Comparison of ENCODE assay signal across 10 cellular contexts in the genomic region with DNA sequence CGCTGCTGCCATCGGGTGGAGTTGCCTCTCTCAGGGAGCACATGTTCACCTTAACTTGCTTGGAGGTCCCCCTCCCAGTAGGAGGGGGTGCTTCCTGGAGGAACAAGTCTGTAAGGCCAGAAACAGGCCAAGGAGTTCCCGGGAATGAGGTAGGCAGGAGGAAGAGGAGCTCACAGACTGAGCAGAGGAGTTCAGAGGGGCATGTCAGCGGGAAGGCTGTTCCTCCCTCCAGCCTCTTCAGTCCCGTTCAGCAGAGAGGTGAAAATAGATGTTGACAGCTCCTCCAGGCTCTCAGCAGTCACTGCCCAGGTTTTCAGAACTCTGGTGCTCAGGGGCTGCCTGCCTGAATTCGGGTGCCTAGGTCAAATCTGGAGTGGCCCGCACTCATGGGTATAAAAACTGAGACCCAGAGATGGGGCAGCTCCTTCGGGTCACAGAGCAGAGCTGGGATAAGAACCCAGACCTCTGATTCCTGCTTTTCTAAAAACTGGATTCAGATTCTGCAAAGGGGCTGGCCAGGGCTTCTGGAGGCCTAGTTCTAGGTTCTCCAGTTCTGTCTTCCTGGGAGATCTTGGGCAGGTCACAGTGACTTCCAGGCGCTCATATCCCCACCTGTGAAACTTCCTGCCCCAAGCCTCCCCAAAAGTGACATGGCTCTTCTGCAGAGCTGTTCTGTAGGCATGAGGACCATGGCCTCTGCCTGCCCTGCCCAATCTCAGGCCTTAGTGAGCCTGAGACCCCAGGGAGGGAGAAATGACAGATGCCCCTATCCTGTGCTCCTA. TPM values are rescaled to one million over a fixed set of nuclear protein-coding genes. Genes with fewer than 3 reads are reported as not detected.
DNase-seq lines count a peak whose midpoint lies in the region; ATAC-seq, FAIRE-seq and TF ChIP-seq lines count a peak whose summit lies in the region.
"Had no signal": no experiment of that assay in that cellular context is flagged by ENCODE, and none has a peak within 500 bp of the region (broad histone marks: within the 10 kb centered on the region; RNA-seq: fewer than 3 reads in every experiment).

No MANE protein-coding gene starts in this region.

- ATAC-seq in HepG2 (no peak), GM21447 (IDR thresholded peaks at IDR 0.05; ENCODE audit: unreplicated experiment) (no peak)

- no peak overlapping the region for H2AFZ ChIP-seq in HepG2 (ENCODE audit: low read length)

- H3K27ac ChIP-seq in liver (ENCODE audit: low read depth in 1 of 2, low read length in 2 of 2) (peak overlapping the region; percentile 37 to 50), HepG2 (ENCODE audit: extremely low read length, insufficient read depth, low read length) (no peak overlapping the region), endodermal cell (ENCODE audit: low read depth, low read length) (no peak overlapping the region)

- H4K20me1 ChIP-seq in HepG2 (ENCODE audit: insufficient read depth, low read length), result no peaks in the 10 kb centered on the region

- no peaks in the 10 kb centered on the region for H3K27me3 Mint-ChIP-seq in endodermal cell (ENCODE audit: insufficient read depth)
- peaks cover 3% of the 10 kb centered on the region for H3K27me3 Mint-ChIP-seq in neural crest cell (ENCODE audit: low read depth)

- H3K36me3 Mint-ChIP-seq in endodermal cell (ENCODE audit: low read depth) (no peaks in the 10 kb centered on the region), neural crest cell (ENCODE audit: low read depth) (no peaks in the 10 kb centered on the region)

- no peaks in the 10 kb centered on the region for H3K9me3 Mint-ChIP-seq in endodermal cell
- no peaks in the 10 kb centered on the region for H3K9me3 Mint-ChIP-seq in neural crest cell

- intact Hi-C loops in HepG2 (cut with micrococcal nuclease; ENCODE audit: unreplicated experiment), result no loop called here

- H3K36me3 ChIP-seq in liver (ENCODE audit: control insufficient read depth in 4 of 4, insufficient read depth in 3 of 4, low read depth in 1 of 4, low read length in 3 of 4), result peaks cover 0 to 3% (median under 1%) of the 10 kb centered on the region in 4 donors
- peaks cover 9 to 19% of the 10 kb centered on the region in 2 experiments for H3K36me3 ChIP-seq in HepG2 (replicated peaks in 1 of 2; ENCODE audit: control insufficient read depth in 1 of 2, insufficient read depth in 2 of 2, low read length in 2 of 2)
- H3K36me3 ChIP-seq in endodermal cell (ENCODE audit: control insufficient read depth, insufficient read depth, low read length), result no peaks in the 10 kb centered on the region

- H3K9ac ChIP-seq in liver (ENCODE audit: low read depth in 1 of 2, low read length in 2 of 2), result no peak overlapping the region
- no peak overlapping the region for H3K9ac ChIP-seq in HepG2 (ENCODE audit: insufficient read depth, low read depth, low read length)
- no peak overlapping the region for H3K9ac ChIP-seq in endodermal cell (ENCODE audit: extremely low read depth, low read length, poor library complexity, severe bottlenecking)

- TF ChIP-seq EP300 in HepG2 (IDR thresholded peaks at IDR 0.05; ENCODE audit: low read depth in 2 of 2, low read length in 2 of 2) (no peak), HepG2 (CRISPR knock-in tag; IDR thresholded peaks at IDR 0.05; ENCODE audit: borderline replicate concordance) (no peak)

- no peak overlapping the region for H3K4me3 Mint-ChIP-seq in endodermal cell
- H3K4me3 Mint-ChIP-seq in neural crest cell, result no peak overlapping the region

- H3K4me1 Mint-ChIP-seq in endodermal cell (peaks cover 4% of the 10 kb centered on the region), neural crest cell (peaks cover 9% of the 10 kb centered on the region)

- H3K27me3 ChIP-seq in liver (ENCODE audit: control insufficient read depth in 4 of 4, insufficient read depth in 4 of 4, low read length in 3 of 4) (no peaks in the 10 kb centered on the region), HepG2 (ENCODE audit: control insufficient read depth in 1 of 2, insufficient read depth in 2 of 2, low read length in 2 of 2) (no peaks in the 10 kb centered on the region), endodermal cell (ENCODE audit: control insufficient read depth, insufficient read depth, low read length, poor library complexity, severe bottlenecking) (no peaks in the 10 kb centered on the region)
- H3K27me3 ChIP-seq: BLaER1 treated with 17β-estradiol and CSF1 and Interleukin-3, amounts not matched to agents 10 nM and 100 nM had no signal

- H3K4me3 ChIP-seq in liver (ENCODE audit: low read depth in 1 of 3, low read length in 3 of 3), result no peak overlapping the region
- H3K4me3 ChIP-seq in HepG2 (replicated peaks in 1 of 3; ENCODE audit: insufficient read depth in 1 of 3, low read depth in 2 of 3, low read length in 3 of 3), result no peak overlapping the region
- H3K4me3 ChIP-seq in endodermal cell (ENCODE audit: low read length), result no peak overlapping the region
- H3K4me3 ChIP-seq: BLaER1 treated with 17β-estradiol and CSF1 and Interleukin-3, amounts not matched to agents 10 nM and 100 nM had no signal

- BruUV-seq in HepG2 (replicated peaks; lab: Mats Ljungman, UMichigan), result no TSS peak

- DNase-seq in HepG2 (ENCODE audit: low spot score) (no peak), endodermal cell (peak; percentile 57), neural crest cell (ENCODE audit: low read depth, low spot score) (no peak), RPMI8226 (no peak), D721Med (ENCODE audit: insufficient read length, low spot score) (no peak)
- DNase-seq in stimulated activated CD4-positive, alpha-beta T cell treated with anti-CD3 and anti-CD28 coated beads, Interleukin-4, amount 100 ng/mL, for 1 hour, result no peak
- DNase-seq: SHP77 treated with DMSO at 0.1 percent for 48 hours had no signal

- 78% methylated on average over 9 of the region's 9 CpGs for WGBS in liver
- WGBS in HepG2 (ENCODE audit: low lambda C conversion rate), result 91% methylated on average over 7 of the region's 9 CpGs
- WGBS in endodermal cell (ENCODE audit: insufficient coverage in 1 of 2, insufficient read length in 1 of 2), 2 experiments, result 81 to 89% methylated on average over 6 to 9 of the region's 9 CpGs

- TF ChIP-seq POLR2A in HepG2 (IDR thresholded peaks at IDR 0.05; ENCODE audit: insufficient read depth in 1 of 2, low read depth in 2 of 2, low read length in 2 of 2), result 0 out of 4 replicates have a peak, but pooled peaks of 1 of the 2 experiments have one; percentile 14

- H3K9me3 ChIP-seq in liver (ENCODE audit: control insufficient read depth in 4 of 4, low read length in 3 of 4) (no peaks in the 10 kb centered on the region), HepG2 (ENCODE audit: low read length) (no peaks in the 10 kb centered on the region), endodermal cell (ENCODE audit: control insufficient read depth, low read length) (no peaks in the 10 kb centered on the region)
- H3K9me3 ChIP-seq: BLaER1 treated with 17β-estradiol and CSF1 and Interleukin-3, amounts not matched to agents 10 nM and 100 nM had no signal

- H3K4me1 ChIP-seq in liver (ENCODE audit: control insufficient read depth in 4 of 4, insufficient read depth in 4 of 4, low read length in 3 of 4) (peaks cover 0 to 23% (median 17%) of the 10 kb centered on the region in 4 donors), HepG2 (ENCODE audit: insufficient read depth, low read length) (peaks cover 18% of the 10 kb centered on the region), endodermal cell (ENCODE audit: control insufficient read depth, insufficient read depth, low read length) (no peaks in the 10 kb centered on the region)

- no peak for TF ChIP-seq CTCF in liver (IDR thresholded peaks at IDR 0.05; ENCODE audit: low read depth, low read length, missing input control)
- no peak for TF ChIP-seq CTCF in HepG2 (CRISPR knock-in tag; IDR thresholded peaks at IDR 0.05)
- TF ChIP-seq CTCF in endodermal cell (conservative IDR thresholded peaks at IDR 0.05), result no peak
- TF ChIP-seq CTCF in neural crest cell (conservative IDR thresholded peaks at IDR 0.05), result no peak
- TF ChIP-seq CTCF in D721Med (IDR thresholded peaks at IDR 0.05; ENCODE audit: insufficient read depth, missing control alignments), result no peak

- no peak overlapping the region for H3K27ac Mint-ChIP-seq in endodermal cell
- peak overlapping the region; percentile 83 for H3K27ac Mint-ChIP-seq in neural crest cell (ENCODE audit: unreplicated experiment)

- in situ Hi-C loops in HepG2 (cut with HindIII; ENCODE audit: extremely low pct_ligation_motif_present, low pct_unique_long_range_greater_than_20kb), result no loop called here

- FAIRE-seq in HepG2 (lab: Jason Lieb, UNC) (no peak), D721Med (lab: Jason Lieb, UNC) (no peak)

- no peak for TF ChIP-seq RAD21 in liver (IDR thresholded peaks at IDR 0.05)
- TF ChIP-seq RAD21 in HepG2 (CRISPR knock-in tag; IDR thresholded peaks at IDR 0.05), result no peak

- no peak overlapping the region for H3K4me2 ChIP-seq in HepG2 (ENCODE audit: low read depth, low read length)
- H3K4me2 ChIP-seq: BLaER1 treated with 17β-estradiol and CSF1 and Interleukin-3, amounts not matched to agents 10 nM and 100 nM had no signal

- POLR2A ChIA-PET in HepG2 (lab: Yijun Ruan, JAX), result interaction anchor here (0.9 kb wide), 1 partner anchor 345 kb away, joined by 3 read pairs; no protein-coding TSS in a partner anchor

- H3K79me2 ChIP-seq in HepG2 (ENCODE audit: insufficient read depth, low read length), result no peaks in the 10 kb centered on the region

- CTCF ChIA-PET in HepG2 (lab: Yijun Ruan, JAX; ENCODE audit: low intra/inter-chr PET ratio, low total read pairs), result no interaction called here

RNA-seq across cellular contexts. Expression of a gene that starts 18.3 kb away (rescaled TPM):
- total RNA-seq in liver, result 10 to 100 TPM in 1 of 2 donors, 1 to 10 TPM in 1; 5.7 to 17.8 TPM
- 1 to 10 TPM; 4.7 to 9.0 TPM for polyA plus RNA-seq in liver
- total RNA-seq in HepG2 (2016; rRNA removed; fragmentation: Illumina TruSeq; extraction: Trizol), result 0.79 and 6.2 TPM in 2 replicates
- 0.71 and 1.1 TPM in 2 replicates for total RNA-seq in HepG2 (2016; cell fraction: cytosol; rRNA removed; fragmentation: Illumina TruSeq; extraction: Trizol; ENCODE audit: low read depth)
- total RNA-seq in HepG2 (2016; cell fraction: insoluble cytoplasmic fraction; rRNA removed; fragmentation: Illumina TruSeq; extraction: Trizol), result 0.88 and 6.5 TPM in 2 replicates
- total RNA-seq in HepG2 (2016; cell fraction: membrane; rRNA removed; fragmentation: Illumina TruSeq; extraction: Trizol), result 0.93 and 2.4 TPM in 2 replicates
- total RNA-seq in HepG2 (2016; cell fraction: nucleus; rRNA removed; fragmentation: Illumina TruSeq; extraction: Trizol), result 11.6 and 12.0 TPM in 2 replicates
- polyA plus RNA-seq in HepG2 (2011; rRNA removed), result 14.8 and 19.3 TPM in 2 replicates
- polyA plus RNA-seq in HepG2 (2011; cell fraction: cytosol; rRNA removed), result 2.1 and 3.0 TPM in 2 replicates
- polyA plus RNA-seq in HepG2 (2011; cell fraction: nucleus; rRNA removed), result 251 and 263 TPM in 2 replicates
- polyA plus RNA-seq in HepG2 (2012), result 8.2 and 9.1 TPM in 2 replicates
- polyA plus RNA-seq in HepG2 (2016; cell fraction: cytosol; fragmentation: Illumina TruSeq; extraction: Trizol; ENCODE audit: low read depth), result 0.28 and 0.58 TPM in 2 replicates
- polyA plus RNA-seq in HepG2 (2016; cell fraction: insoluble cytoplasmic fraction; fragmentation: Illumina TruSeq; extraction: Trizol; ENCODE audit: low read depth), result 0.75 and 1.2 TPM in 2 replicates
- polyA plus RNA-seq in HepG2 (2016; cell fraction: membrane; fragmentation: Illumina TruSeq; extraction: Trizol; ENCODE audit: low read depth), result 0.56 and 0.72 TPM in 2 replicates
- polyA plus RNA-seq in HepG2 (2016; cell fraction: nucleus; fragmentation: Illumina TruSeq; extraction: Trizol; ENCODE audit: insufficient read depth, low read depth), result 31.9 and 32.0 TPM in 2 replicates
- 9.4 and 19.0 TPM in 2 replicates for polyA minus RNA-seq in HepG2 (2011; rRNA and poly(A)+ RNA removed; ENCODE audit: low replicate concordance)
- 0.69 and 0.97 TPM in 2 replicates for polyA minus RNA-seq in HepG2 (2011; cell fraction: cytosol; rRNA and poly(A)+ RNA removed)
- polyA minus RNA-seq in HepG2 (2011; cell fraction: nucleus; rRNA and poly(A)+ RNA removed), result 25.1 and 27.8 TPM in 2 replicates
- total RNA-seq in endodermal cell, result 10 to 100 TPM; 32.2 to 34.2 TPM
- 21.4 TPM for polyA plus RNA-seq in endodermal cell (2013, experiment 1 of 2)
- polyA plus RNA-seq in endodermal cell (2013, experiment 2 of 2), result 15.2 TPM
- total RNA-seq in neural crest cell, result 22.7 and 24.5 TPM in 2 replicates

RNA-seq across cellular contexts. Expression of a gene that starts 38.6 kb away (rescaled TPM):
- total RNA-seq in liver, result 100 to 1,000 TPM in 1 of 2 donors, 10 to 100 TPM in 1; 70.5 to 176 TPM
- 100 to 1,000 TPM; 287 to 328 TPM for polyA plus RNA-seq in liver
- 248 and 341 TPM in 2 replicates for total RNA-seq in HepG2 (2016; rRNA removed; fragmentation: Illumina TruSeq; extraction: Trizol)
- 1,658 and 1,675 TPM in 2 replicates for total RNA-seq in HepG2 (2016; cell fraction: cytosol; rRNA removed; fragmentation: Illumina TruSeq; extraction: Trizol; ENCODE audit: low read depth)
- total RNA-seq in HepG2 (2016; cell fraction: insoluble cytoplasmic fraction; rRNA removed; fragmentation: Illumina TruSeq; extraction: Trizol), result 231 and 367 TPM in 2 replicates
- total RNA-seq in HepG2 (2016; cell fraction: membrane; rRNA removed; fragmentation: Illumina TruSeq; extraction: Trizol), result 1,130 and 1,245 TPM in 2 replicates
- total RNA-seq in HepG2 (2016; cell fraction: nucleus; rRNA removed; fragmentation: Illumina TruSeq; extraction: Trizol), result 138 and 147 TPM in 2 replicates
- 260 and 311 TPM in 2 replicates for polyA plus RNA-seq in HepG2 (2011; rRNA removed)
- polyA plus RNA-seq in HepG2 (2011; cell fraction: cytosol; rRNA removed), result 248 and 317 TPM in 2 replicates
- 146 and 149 TPM in 2 replicates for polyA plus RNA-seq in HepG2 (2011; cell fraction: nucleus; rRNA removed)
- 146 and 179 TPM in 2 replicates for polyA plus RNA-seq in HepG2 (2012)
- 2,121 and 2,355 TPM in 2 replicates for polyA plus RNA-seq in HepG2 (2016; cell fraction: cytosol; fragmentation: Illumina TruSeq; extraction: Trizol; ENCODE audit: low read depth)
- 324 and 400 TPM in 2 replicates for polyA plus RNA-seq in HepG2 (2016; cell fraction: insoluble cytoplasmic fraction; fragmentation: Illumina TruSeq; extraction: Trizol; ENCODE audit: low read depth)
- polyA plus RNA-seq in HepG2 (2016; cell fraction: membrane; fragmentation: Illumina TruSeq; extraction: Trizol; ENCODE audit: low read depth), result 1,491 and 1,549 TPM in 2 replicates
- 357 and 378 TPM in 2 replicates for polyA plus RNA-seq in HepG2 (2016; cell fraction: nucleus; fragmentation: Illumina TruSeq; extraction: Trizol; ENCODE audit: insufficient read depth, low read depth)
- 15.4 and 222 TPM in 2 replicates for polyA minus RNA-seq in HepG2 (2011; rRNA and poly(A)+ RNA removed; ENCODE audit: low replicate concordance)
- polyA minus RNA-seq in HepG2 (2011; cell fraction: cytosol; rRNA and poly(A)+ RNA removed), result 77.0 and 88.8 TPM in 2 replicates
- 41.4 and 44.8 TPM in 2 replicates for polyA minus RNA-seq in HepG2 (2011; cell fraction: nucleus; rRNA and poly(A)+ RNA removed)
- total RNA-seq in endodermal cell, result 10 to 100 TPM; 32.2 to 33.3 TPM
- 23.2 TPM for polyA plus RNA-seq in endodermal cell (2013, experiment 1 of 2)
- 21.0 TPM for polyA plus RNA-seq in endodermal cell (2013, experiment 2 of 2)
- total RNA-seq in neural crest cell, result 12.6 and 13.5 TPM in 2 replicates

Comparison
In these comparisons a context has a peak if more than half of its experiments do, and no peak if none do; other contexts are left out.
1. H3K27ac ChIP-seq: peak in liver (2 of 2); none in HepG2 (single experiment) and endodermal cell (single experiment).